In genomic region chr12:113908584-113909100, GRCh38 we compare ENCODE assay signal across 3 cellular contexts.
A peak's percentile ranks its signal among the peaks of the same experiment; 100 is the strongest.
TF ChIP-seq lines count a peak whose summit lies in the region.

No MANE protein-coding gene starts in this region.

TF ChIP-seq in SK-N-SH, 30 proteins besides CTCF, POLR2A, EP300 and RAD21 (continued from another document):
- TF ChIP-seq REST (IDR thresholded peaks at IDR 0.05; ENCODE audit: low read depth, low read length): 0 out of 2 replicates have a peak, but pooled peaks have one; percentile 13

TF ChIP-seq in SK-N-SH treated with all-trans-retinoic acid at 6 μM for 48 hours, 23 proteins besides CTCF, POLR2A, EP300 and RAD21 (continued from another document):
- TF ChIP-seq POU6F1 (CRISPR knock-in tag; IDR thresholded peaks at IDR 0.05; ENCODE audit: borderline replicate concordance, low read depth): no peak
- no peak for TF ChIP-seq ZNF70 (CRISPR knock-in tag; IDR thresholded peaks at IDR 0.05)
- TF ChIP-seq BACH2 (CRISPR knock-in tag; IDR thresholded peaks at IDR 0.05; ENCODE audit: borderline replicate concordance): no peak
- TF ChIP-seq ZFP30 (CRISPR knock-in tag; IDR thresholded peaks at IDR 0.05): no peak
- no peak for TF ChIP-seq ISL1 (CRISPR knock-in tag; IDR thresholded peaks at IDR 0.05)
- TF ChIP-seq CREB5 (CRISPR knock-in tag; IDR thresholded peaks at IDR 0.05; ENCODE audit: low read depth): no peak
- no peak for TF ChIP-seq TOX (CRISPR knock-in tag; IDR thresholded peaks at IDR 0.05; ENCODE audit: borderline replicate concordance)

TF ChIP-seq in K562, 482 proteins besides CTCF, POLR2A, EP300 and RAD21 (continued from another document):
- TF ChIP-seq RBM15 (IDR thresholded peaks at IDR 0.05; ENCODE audit: insufficient read depth, low read length) (no peak), KDM1A (IDR thresholded peaks at IDR 0.05) (0 out of 4 replicates have a peak, but pooled peaks have one; percentile 14 to 15)
